ENCODE assay signal across 19 cellular contexts in the genomic region with DNA sequence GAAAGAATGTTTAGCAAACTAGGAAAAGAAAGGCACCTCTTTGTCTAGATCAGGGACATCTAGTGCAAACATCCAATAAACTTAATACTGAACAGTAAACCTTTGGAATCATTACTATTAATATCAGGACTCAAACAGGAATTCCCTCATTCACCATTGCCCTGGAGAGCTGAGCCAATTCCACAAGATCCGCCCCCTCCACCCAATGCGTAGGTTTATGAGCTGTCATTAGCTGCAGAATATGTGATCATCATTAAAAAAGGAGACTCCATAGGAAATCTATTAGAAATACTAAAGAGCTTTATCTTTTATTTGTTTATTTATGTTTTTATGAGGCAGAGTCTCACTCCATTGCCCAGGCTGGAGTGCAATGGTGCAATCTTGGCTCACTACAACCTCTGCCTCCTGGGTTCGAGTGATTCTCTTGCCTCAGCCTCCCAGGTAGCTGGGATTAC. TPM values are rescaled to one million over a fixed set of nuclear protein-coding genes. Genes with fewer than 3 reads are reported as not detected.
"Had no signal": no experiment of that assay in that cellular context is flagged by ENCODE, and none has a peak within 500 bp of the region (broad histone marks: within the 10 kb centered on the region; RNA-seq: fewer than 3 reads in every experiment).

No MANE protein-coding gene starts in this region.

- H3K36me3 ChIP-seq: left ventricle myocardium inferior, tibial nerve had no signal

- H3K27ac ChIP-seq: dorsolateral prefrontal cortex, left ventricle myocardium inferior, tibial nerve had no signal

- DNase-seq: activated CD4-positive, alpha-beta T cell treated with anti-CD3 and anti-CD28 coated beads, Interleukin-2, amount 10 ng/mL, durations not matched to agents 24 days and 14 days; activated CD8-positive, alpha-beta T cell treated with anti-CD3 and anti-CD28 coated beads for 36 hours; activated naive CD4-positive, alpha-beta T cell treated with anti-CD3 and anti-CD28 coated beads for 36 hours; activated T-cell treated with anti-CD3 and anti-CD28 coated beads, Interleukin-2, amount 50 U/mL, for 1 hour; foreskin melanocyte; left ventricle myocardium inferior; mammary epithelial cell; midbrain; nephron progenitor cell; retina; stimulated activated naive CD4-positive, alpha-beta T cell; T1000 had no signal

- H3K4me3 ChIP-seq: body of pancreas, dorsolateral prefrontal cortex, left ventricle myocardium inferior, tibial nerve had no signal

- H3K9me3 ChIP-seq: body of pancreas, left ventricle myocardium inferior, tibial nerve had no signal

- H3K4me1 ChIP-seq: body of pancreas, left ventricle myocardium inferior had no signal

- ATAC-seq: activated CD8-positive, alpha-beta T cell treated with anti-CD3 and anti-CD28 coated beads for 36 hours had no signal

RNA-seq across cellular contexts. Expression of a gene that starts 5.5 kb away (rescaled TPM):
- total RNA-seq: body of pancreas; kidney epithelial cell; left ventricle myocardium inferior; mammary epithelial cell; myocyte; subcutaneous adipose tissue; T-helper 1 cell treated with Interleukin-12 subunit alpha and Interleukin-12 subunit beta and Interleukin-4 antibody, amounts not matched to agents 30 ng/mL and 1 ng/mL, for 36 hours; tibial nerve had no signal
- polyA plus RNA-seq: mammary epithelial cell had no signal

RNA-seq across cellular contexts. Expression of a gene that starts 51.0 kb away (rescaled TPM):
- total RNA-seq: activated CD4-positive, alpha-beta T cell treated with anti-CD3 and anti-CD28 coated beads, Interleukin-2, amount 10 ng/mL, durations not matched to agents 24 days and 14 days; activated CD8-positive, alpha-beta T cell treated with anti-CD3 and anti-CD28 coated beads for 36 hours; activated naive CD4-positive, alpha-beta T cell treated with anti-CD3 and anti-CD28 coated beads for 36 hours; body of pancreas; kidney epithelial cell; left ventricle myocardium inferior; mammary epithelial cell; myocyte; subcutaneous adipose tissue; T-helper 1 cell treated with Interleukin-12 subunit alpha and Interleukin-12 subunit beta and Interleukin-4 antibody, amounts not matched to agents 30 ng/mL and 1 ng/mL, for 36 hours; tibial nerve had no signal
- polyA plus RNA-seq: mammary epithelial cell had no signal
